Comparison of ENCODE assay signal across 2 cellular contexts in the genomic region with DNA sequence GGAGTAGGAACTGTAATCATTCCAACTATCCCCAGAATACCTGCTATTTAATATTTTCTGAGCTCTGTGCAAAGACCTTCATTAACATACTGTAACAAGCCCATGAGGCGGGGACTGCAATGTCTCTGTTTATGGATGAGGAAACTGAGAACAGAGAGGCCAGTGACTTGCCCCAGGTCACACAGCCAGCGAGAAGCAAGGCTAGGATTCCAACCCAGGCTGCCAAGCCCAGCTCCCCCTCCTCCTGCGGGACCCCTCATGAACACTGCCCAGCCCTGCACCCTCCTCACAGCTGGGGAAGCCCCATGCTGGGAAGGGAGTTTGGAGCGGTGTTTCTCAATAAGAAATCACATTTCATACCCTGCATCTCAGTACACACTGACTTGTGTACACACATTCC.
TF ChIP-seq lines count a peak whose summit lies in the region.

No MANE protein-coding gene starts in this region.

TF ChIP-seq in GM12878, 131 proteins besides CTCF, POLR2A, EP300 and RAD21 (continued from another document):
- TF ChIP-seq SMARCA5 (IDR thresholded peaks at IDR 0.05) (peak; percentile 93), SKIL (IDR thresholded peaks at IDR 0.05; ENCODE audit: low read depth, poor library complexity, severe bottlenecking) (no peak), TCF12 (IDR thresholded peaks at IDR 0.05; ENCODE audit: low read depth, low read length) (no peak), RELA (IDR thresholded peaks at IDR 0.05; ENCODE audit: borderline replicate concordance, partially characterized antibody) (no peak), JUNB (IDR thresholded peaks at IDR 0.05) (no peak), ELK1 (IDR thresholded peaks at IDR 0.05; ENCODE audit: low read depth, low read length) (no peak), IKZF1 (conservative IDR thresholded peaks at IDR 0.05) (no peak), RAD51 (IDR thresholded peaks at IDR 0.05) (no peak), SREBF1 (IDR thresholded peaks at IDR 0.05; ENCODE audit: low read length) (no peak)
- TF ChIP-seq, protein P1, sequence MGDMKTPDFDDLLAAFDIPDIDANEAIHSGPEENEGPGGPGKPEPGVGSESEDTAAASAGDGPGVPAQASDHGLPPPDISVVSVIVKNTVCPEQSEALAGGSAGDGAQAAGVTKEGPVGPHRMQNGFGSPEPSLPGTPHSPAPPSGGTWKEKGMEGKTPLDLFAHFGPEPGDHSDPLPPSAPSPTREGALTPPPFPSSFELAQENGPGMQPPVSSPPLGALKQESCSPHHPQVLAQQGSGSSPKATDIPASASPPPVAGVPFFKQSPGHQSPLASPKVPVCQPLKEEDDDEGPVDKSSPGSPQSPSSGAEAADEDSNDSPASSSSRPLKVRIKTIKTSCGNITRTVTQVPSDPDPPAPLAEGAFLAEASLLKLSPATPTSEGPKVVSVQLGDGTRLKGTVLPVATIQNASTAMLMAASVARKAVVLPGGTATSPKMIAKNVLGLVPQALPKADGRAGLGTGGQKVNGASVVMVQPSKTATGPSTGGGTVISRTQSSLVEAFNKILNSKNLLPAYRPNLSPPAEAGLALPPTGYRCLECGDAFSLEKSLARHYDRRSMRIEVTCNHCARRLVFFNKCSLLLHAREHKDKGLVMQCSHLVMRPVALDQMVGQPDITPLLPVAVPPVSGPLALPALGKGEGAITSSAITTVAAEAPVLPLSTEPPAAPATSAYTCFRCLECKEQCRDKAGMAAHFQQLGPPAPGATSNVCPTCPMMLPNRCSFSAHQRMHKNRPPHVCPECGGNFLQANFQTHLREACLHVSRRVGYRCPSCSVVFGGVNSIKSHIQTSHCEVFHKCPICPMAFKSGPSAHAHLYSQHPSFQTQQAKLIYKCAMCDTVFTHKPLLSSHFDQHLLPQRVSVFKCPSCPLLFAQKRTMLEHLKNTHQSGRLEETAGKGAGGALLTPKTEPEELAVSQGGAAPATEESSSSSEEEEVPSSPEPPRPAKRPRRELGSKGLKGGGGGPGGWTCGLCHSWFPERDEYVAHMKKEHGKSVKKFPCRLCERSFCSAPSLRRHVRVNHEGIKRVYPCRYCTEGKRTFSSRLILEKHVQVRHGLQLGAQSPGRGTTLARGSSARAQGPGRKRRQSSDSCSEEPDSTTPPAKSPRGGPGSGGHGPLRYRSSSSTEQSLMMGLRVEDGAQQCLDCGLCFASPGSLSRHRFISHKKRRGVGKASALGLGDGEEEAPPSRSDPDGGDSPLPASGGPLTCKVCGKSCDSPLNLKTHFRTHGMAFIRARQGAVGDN (IDR thresholded peaks at IDR 0.05): no peak

TF ChIP-seq in SK-N-SH treated with all-trans-retinoic acid at 6 μM for 48 hours, 23 proteins besides CTCF, POLR2A, EP300 and RAD21 (continued from another document):
- TF ChIP-seq, protein P2, sequence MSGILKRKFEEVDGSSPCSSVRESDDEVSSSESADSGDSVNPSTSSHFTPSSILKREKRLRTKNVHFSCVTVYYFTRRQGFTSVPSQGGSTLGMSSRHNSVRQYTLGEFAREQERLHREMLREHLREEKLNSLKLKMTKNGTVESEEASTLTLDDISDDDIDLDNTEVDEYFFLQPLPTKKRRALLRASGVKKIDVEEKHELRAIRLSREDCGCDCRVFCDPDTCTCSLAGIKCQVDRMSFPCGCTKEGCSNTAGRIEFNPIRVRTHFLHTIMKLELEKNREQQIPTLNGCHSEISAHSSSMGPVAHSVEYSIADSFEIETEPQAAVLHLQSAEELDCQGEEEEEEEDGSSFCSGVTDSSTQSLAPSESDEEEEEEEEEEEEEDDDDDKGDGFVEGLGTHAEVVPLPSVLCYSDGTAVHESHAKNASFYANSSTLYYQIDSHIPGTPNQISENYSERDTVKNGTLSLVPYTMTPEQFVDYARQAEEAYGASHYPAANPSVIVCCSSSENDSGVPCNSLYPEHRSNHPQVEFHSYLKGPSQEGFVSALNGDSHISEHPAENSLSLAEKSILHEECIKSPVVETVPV (CRISPR knock-in tag; IDR thresholded peaks at IDR 0.05): no peak
- TF ChIP-seq GLIS3 (CRISPR knock-in tag; IDR thresholded peaks at IDR 0.05) (no peak), ESRRG (CRISPR knock-in tag; IDR thresholded peaks at IDR 0.05) (no peak), BACH2 (CRISPR knock-in tag; IDR thresholded peaks at IDR 0.05; ENCODE audit: borderline replicate concordance) (no peak), PPARA (CRISPR knock-in tag; IDR thresholded peaks at IDR 0.05; ENCODE audit: borderline replicate concordance) (no peak)
- TF ChIP-seq, protein P3, sequence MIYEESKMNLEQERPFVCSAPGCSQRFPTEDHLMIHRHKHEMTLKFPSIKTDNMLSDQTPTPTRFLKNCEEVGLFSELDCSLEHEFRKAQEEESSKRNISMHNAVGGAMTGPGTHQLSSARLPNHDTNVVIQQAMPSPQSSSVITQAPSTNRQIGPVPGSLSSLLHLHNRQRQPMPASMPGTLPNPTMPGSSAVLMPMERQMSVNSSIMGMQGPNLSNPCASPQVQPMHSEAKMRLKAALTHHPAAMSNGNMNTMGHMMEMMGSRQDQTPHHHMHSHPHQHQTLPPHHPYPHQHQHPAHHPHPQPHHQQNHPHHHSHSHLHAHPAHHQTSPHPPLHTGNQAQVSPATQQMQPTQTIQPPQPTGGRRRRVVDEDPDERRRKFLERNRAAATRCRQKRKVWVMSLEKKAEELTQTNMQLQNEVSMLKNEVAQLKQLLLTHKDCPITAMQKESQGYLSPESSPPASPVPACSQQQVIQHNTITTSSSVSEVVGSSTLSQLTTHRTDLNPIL (CRISPR knock-in tag; IDR thresholded peaks at IDR 0.05; ENCODE audit: low read depth): no peak
- TF ChIP-seq, protein P4, sequence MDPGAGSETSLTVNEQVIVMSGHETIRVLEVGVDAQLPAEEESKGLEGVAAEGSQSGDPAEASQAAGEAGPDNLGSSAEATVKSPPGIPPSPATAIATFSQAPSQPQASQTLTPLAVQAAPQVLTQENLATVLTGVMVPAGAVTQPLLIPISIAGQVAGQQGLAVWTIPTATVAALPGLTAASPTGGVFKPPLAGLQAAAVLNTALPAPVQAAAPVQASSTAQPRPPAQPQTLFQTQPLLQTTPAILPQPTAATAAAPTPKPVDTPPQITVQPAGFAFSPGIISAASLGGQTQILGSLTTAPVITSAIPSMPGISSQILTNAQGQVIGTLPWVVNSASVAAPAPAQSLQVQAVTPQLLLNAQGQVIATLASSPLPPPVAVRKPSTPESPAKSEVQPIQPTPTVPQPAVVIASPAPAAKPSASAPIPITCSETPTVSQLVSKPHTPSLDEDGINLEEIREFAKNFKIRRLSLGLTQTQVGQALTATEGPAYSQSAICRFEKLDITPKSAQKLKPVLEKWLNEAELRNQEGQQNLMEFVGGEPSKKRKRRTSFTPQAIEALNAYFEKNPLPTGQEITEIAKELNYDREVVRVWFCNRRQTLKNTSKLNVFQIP (CRISPR knock-in tag; IDR thresholded peaks at IDR 0.05; ENCODE audit: borderline replicate concordance, low read depth): no peak
